14 cellular contexts compared by ENCODE assay signal in the genomic region with DNA sequence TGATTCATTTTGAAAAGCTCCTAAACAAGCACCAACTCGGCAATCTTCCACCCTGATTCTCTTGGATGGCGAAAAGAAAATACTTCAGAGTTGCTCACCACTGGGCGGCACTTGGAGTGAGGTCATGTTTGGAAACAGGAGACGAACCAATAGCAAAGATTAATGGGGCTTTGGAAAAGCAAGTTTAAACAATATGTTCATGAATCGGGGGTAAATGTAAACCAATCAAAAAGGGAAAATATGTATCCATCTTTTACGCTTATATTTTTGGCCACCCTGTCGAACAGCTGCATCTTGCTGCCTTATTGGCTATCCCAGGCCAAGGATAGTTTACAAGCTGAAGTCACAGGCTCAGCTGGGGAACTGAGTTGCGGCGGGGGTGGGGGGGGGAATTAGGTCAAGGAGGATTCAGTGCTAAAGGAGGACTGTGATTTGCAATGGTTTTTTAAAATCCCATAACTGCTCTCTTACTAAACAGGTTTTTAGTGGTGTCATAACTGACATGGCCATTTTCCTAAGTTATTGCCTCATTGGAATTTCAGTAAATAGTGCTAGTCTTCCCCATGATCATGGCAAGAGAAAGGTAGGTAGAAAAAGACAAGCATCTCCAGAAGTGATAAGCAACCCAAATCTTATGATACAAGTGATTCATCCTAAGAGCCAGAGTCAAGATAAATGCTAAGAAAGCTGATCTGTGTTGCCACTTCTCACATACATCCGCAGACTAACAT.
DNase-seq lines count a peak whose midpoint lies in the region; ATAC-seq and TF ChIP-seq lines count a peak whose summit lies in the region.
"Had no signal": no experiment of that assay in that cellular context is flagged by ENCODE, and none has a peak within 500 bp of the region (broad histone marks: within the 10 kb centered on the region; RNA-seq: fewer than 3 reads in every experiment).

No MANE protein-coding gene starts in this region.

- intact Hi-C loops in esophagus squamous epithelium (cut with DNase I) = no loop called here
- intact Hi-C loops in activated CD4-positive, alpha-beta T cell treated with anti-CD3 and anti-CD28 coated beads for 36 hours (cut with DNase I, micrococcal nuclease) = no loop called here

- H3K4me3 ChIP-seq in esophagus squamous epithelium = peak overlapping the region in 1 of 4 donors; percentile 21
- H3K4me3 ChIP-seq: BLaER1 treated with 17β-estradiol and CSF1 and Interleukin-3, amounts not matched to agents 10 nM and 100 nM; skin epidermis had no signal

- CTCF ChIA-PET in activated CD4-positive, alpha-beta T cell treated with anti-CD3 and anti-CD28 coated beads for 36 hours (lab: Charles Lee) = interaction anchor here (0.5 to 0.9 kb wide), 2 partner anchors 11 to 163 kb away, joined by 3 read pairs; no protein-coding TSS in a partner anchor

- POLR2A ChIA-PET in activated CD4-positive, alpha-beta T cell treated with anti-CD3 and anti-CD28 coated beads for 36 hours (lab: Charles Lee) = no interaction called here

- DNase-seq in AG08395 (ENCODE audit: low spot score) (peak; percentile 65), NCI-H524 treated with DMSO at 0.1 percent for 48 hours (lab: John Stamatoyannopoulos, UW) (peak; percentile 49), esophagus squamous epithelium (lab: John Stamatoyannopoulos, UW) (peak; percentile 12)
- DNase-seq in stimulated activated CD4-positive, alpha-beta T cell treated with anti-CD3 and anti-CD28 coated beads, Interleukin-4, amount 100 ng/mL, for 24 hours = no peak
- no peak for DNase-seq in activated CD4-positive, alpha-beta T cell treated with anti-CD3 and anti-CD28 coated beads for 36 hours
- DNase-seq: kidney, T-helper 2 cell had no signal

- peaks cover 29% of the 10 kb centered on the region for H3K4me1 Mint-ChIP-seq in nephron
- peaks cover 5% of the 10 kb centered on the region for H3K4me1 Mint-ChIP-seq in activated CD4-positive, alpha-beta T cell treated with anti-CD3 and anti-CD28 coated beads for 36 hours
- H3K4me1 Mint-ChIP-seq: activated T-helper 17 cell treated with anti-CD3 and anti-CD28 coated beads, Interleukin-2, amount 50 U/mL, for 72 hours had no signal

- H3K36me3 ChIP-seq in esophagus squamous epithelium = no peaks in the 10 kb centered on the region
- H3K36me3 ChIP-seq: BLaER1 treated with 17β-estradiol and CSF1 and Interleukin-3, amounts not matched to agents 10 nM and 100 nM had no signal

- 34 to 48% methylated on average over 10 of the region's 10 CpGs for WGBS in esophagus squamous epithelium, 2 donors

- H3K27ac Mint-ChIP-seq in nephron = peak overlapping the region in 2 of 3 experiments; percentile 1 to 17
- no peak overlapping the region for H3K27ac Mint-ChIP-seq in activated CD4-positive, alpha-beta T cell treated with anti-CD3 and anti-CD28 coated beads for 36 hours
- H3K27ac Mint-ChIP-seq: activated T-helper 17 cell treated with anti-CD3 and anti-CD28 coated beads, Interleukin-2, amount 50 U/mL, for 72 hours had no signal

- no peak for TF ChIP-seq POLR2A in esophagus squamous epithelium (IDR thresholded peaks at IDR 0.05)

- TF ChIP-seq CTCF in esophagus squamous epithelium (IDR thresholded peaks at IDR 0.05) (peak in 4 of 6 experiments; percentile 10 to 46 (median 28)), nephron (IDR thresholded peaks at IDR 0.05; ENCODE audit: unreplicated experiment in 3 of 3) (no peak)

- H3K27ac ChIP-seq in esophagus squamous epithelium = peak overlapping the region; percentile 7 to 80 (median 56)
- H3K27ac ChIP-seq: BLaER1 treated with 17β-estradiol and CSF1 and Interleukin-3, amounts not matched to agents 10 nM and 100 nM; KMS-11 had no signal

- H3K27me3 ChIP-seq in esophagus squamous epithelium = no peaks in the 10 kb centered on the region

- H3K9me3 ChIP-seq in esophagus squamous epithelium = no peaks in the 10 kb centered on the region

- no peaks in the 10 kb centered on the region for H3K9me3 Mint-ChIP-seq in nephron
- H3K9me3 Mint-ChIP-seq in activated CD4-positive, alpha-beta T cell treated with anti-CD3 and anti-CD28 coated beads for 36 hours (ENCODE audit: low read depth) = no peaks in the 10 kb centered on the region
- H3K9me3 Mint-ChIP-seq: activated T-helper 17 cell treated with anti-CD3 and anti-CD28 coated beads, Interleukin-2, amount 50 U/mL, for 72 hours had no signal

- H3K4me3 Mint-ChIP-seq in nephron = peak overlapping the region in 1 of 3 experiments; percentile 11
- H3K4me3 Mint-ChIP-seq in activated CD4-positive, alpha-beta T cell treated with anti-CD3 and anti-CD28 coated beads for 36 hours = no peak overlapping the region
- H3K4me3 Mint-ChIP-seq: activated T-helper 17 cell treated with anti-CD3 and anti-CD28 coated beads, Interleukin-2, amount 50 U/mL, for 72 hours had no signal

- no peak for ATAC-seq in HG03039 (IDR thresholded peaks at IDR 0.05; ENCODE audit: unreplicated experiment)
- ATAC-seq in GM21619 (IDR thresholded peaks at IDR 0.05; ENCODE audit: unreplicated experiment) = no peak
- ATAC-seq in activated CD4-positive, alpha-beta T cell treated with anti-CD3 and anti-CD28 coated beads for 36 hours = no peak
- ATAC-seq: activated T-helper 17 cell treated with anti-CD3 and anti-CD28 coated beads, Interleukin-2, amount 50 U/mL, for 72 hours had no signal

- no peaks in the 10 kb centered on the region for H3K27me3 Mint-ChIP-seq in nephron (ENCODE audit: low read depth)
- H3K27me3 Mint-ChIP-seq in activated CD4-positive, alpha-beta T cell treated with anti-CD3 and anti-CD28 coated beads for 36 hours = peaks cover 9% of the 10 kb centered on the region
- H3K27me3 Mint-ChIP-seq: activated T-helper 17 cell treated with anti-CD3 and anti-CD28 coated beads, Interleukin-2, amount 50 U/mL, for 72 hours had no signal

- no peaks in the 10 kb centered on the region for H3K36me3 Mint-ChIP-seq in nephron (ENCODE audit: low read depth)
- H3K36me3 Mint-ChIP-seq in activated CD4-positive, alpha-beta T cell treated with anti-CD3 and anti-CD28 coated beads for 36 hours (ENCODE audit: low read depth) = no peaks in the 10 kb centered on the region

- peaks cover 7 to 50% (median 15%) of the 10 kb centered on the region in 3 donors for H3K4me1 ChIP-seq in esophagus squamous epithelium

Comparison
In these comparisons a context has a peak if more than half of its experiments do, and no peak if none do; other contexts are left out.
1. DNase-seq: peak in AG08395 (single experiment), NCI-H524 treated with DMSO at 0.1 percent for 48 hours (single experiment) and esophagus squamous epithelium (single experiment); none in stimulated activated CD4-positive, alpha-beta T cell treated with anti-CD3 and anti-CD28 coated beads, Interleukin-4, amount 100 ng/mL, for 24 hours (single experiment) and activated CD4-positive, alpha-beta T cell treated with anti-CD3 and anti-CD28 coated beads for 36 hours (single experiment).
2. CTCF ChIP-seq: peak in esophagus squamous epithelium (4 of 6); none in nephron (0 of 3).